15 cellular contexts compared by ENCODE assay signal in the genomic region with DNA sequence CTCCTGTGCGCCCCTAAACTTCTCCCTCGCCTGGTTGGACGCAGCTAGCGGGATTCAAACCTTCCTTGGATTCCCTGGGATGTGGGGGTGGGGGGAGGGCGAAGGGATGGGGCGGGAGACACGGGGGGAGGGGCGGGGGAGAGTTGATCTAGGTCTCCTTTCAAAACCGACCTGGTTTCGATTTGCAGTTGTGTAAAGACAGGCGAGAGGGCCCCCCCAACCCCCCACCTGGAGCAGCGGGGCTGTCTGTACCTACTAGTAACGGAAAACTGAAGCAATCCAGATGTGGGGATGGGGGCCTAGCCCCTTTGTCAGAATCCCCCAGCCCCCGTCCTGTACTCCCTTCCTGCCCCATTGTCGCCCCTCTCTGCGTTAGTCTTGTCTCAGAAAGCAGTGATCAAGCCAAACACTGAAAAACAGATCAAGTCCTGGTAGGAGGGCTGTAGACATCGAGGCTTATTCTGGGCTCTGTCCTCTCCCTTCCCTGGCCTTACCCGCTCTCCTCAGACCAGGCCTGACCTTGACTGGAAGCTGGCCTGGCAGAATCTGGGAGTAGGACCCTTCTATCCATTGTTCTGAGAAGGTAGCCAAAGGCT. TPM values are rescaled to one million over a fixed set of nuclear protein-coding genes. Genes with fewer than 3 reads are reported as not detected.
DNase-seq lines count a peak whose midpoint lies in the region; ATAC-seq, FAIRE-seq and TF ChIP-seq lines count a peak whose summit lies in the region.
"Had no signal": no experiment of that assay in that cellular context is flagged by ENCODE, and none has a peak within 500 bp of the region (broad histone marks: within the 10 kb centered on the region; RNA-seq: fewer than 3 reads in every experiment).

No MANE protein-coding gene starts in this region.

- H4K20me1 ChIP-seq in OCI-LY3 (ENCODE audit: insufficient read depth, low read length): no peaks in the 10 kb centered on the region

- H3K4me3 ChIP-seq in OCI-LY3 (ENCODE audit: low read length): no peak overlapping the region
- H3K4me3 ChIP-seq in psoas muscle: peak overlapping the region; percentile 50

- no peaks in the 10 kb centered on the region for H3K9me3 ChIP-seq in OCI-LY3 (ENCODE audit: insufficient read depth, low read length)
- no peaks in the 10 kb centered on the region for H3K9me3 ChIP-seq in psoas muscle

- H3K27ac ChIP-seq in OCI-LY3 (ENCODE audit: low read length) (no peak overlapping the region), psoas muscle (no peak overlapping the region)
- H3K27ac ChIP-seq: 22Rv1 had no signal

- peaks cover 86% of the 10 kb centered on the region for H3K4me1 Mint-ChIP-seq in dendritic cell treated with granulocyte-macrophage colony-stimulating factor and Interleukin-4, amounts not matched to agents 40 ng/mL and 50 ng/mL, for 4 days (ENCODE audit: low read depth)

- H3K9me3 Mint-ChIP-seq in dendritic cell treated with granulocyte-macrophage colony-stimulating factor and Interleukin-4, amounts not matched to agents 40 ng/mL and 50 ng/mL, for 4 days: no peaks in the 10 kb centered on the region

- H3K4me1 ChIP-seq in OCI-LY3 (ENCODE audit: low read length): peaks cover 6% of the 10 kb centered on the region; the same call in 1 of the 2 replicates
- H3K4me1 ChIP-seq in psoas muscle: peaks cover 11% of the 10 kb centered on the region

- peak overlapping the region; percentile 86 for H3K4me3 Mint-ChIP-seq in dendritic cell treated with granulocyte-macrophage colony-stimulating factor and Interleukin-4, amounts not matched to agents 40 ng/mL and 50 ng/mL, for 4 days

- peak overlapping the region; percentile 81 for H3K27ac Mint-ChIP-seq in dendritic cell treated with granulocyte-macrophage colony-stimulating factor and Interleukin-4, amounts not matched to agents 40 ng/mL and 50 ng/mL, for 4 days

- H3K4me2 ChIP-seq in OCI-LY3 (ENCODE audit: low read length): peak overlapping the region; percentile 92; the same call in 1 of the 2 replicates

- no peaks in the 10 kb centered on the region for H3K79me2 ChIP-seq in OCI-LY3 (ENCODE audit: low read length)

- FAIRE-seq in HTR-8/SVneo (lab: Jason Lieb, UNC): no peak

- no peak for ATAC-seq in psoas muscle

- intact Hi-C loops in dendritic cell treated with granulocyte-macrophage colony-stimulating factor and Interleukin-4, amounts not matched to agents 40 ng/mL and 50 ng/mL, for 4 days (cut with micrococcal nuclease): no loop called here
- intact Hi-C loops in psoas muscle (cut with DNase I): no loop called here

- no peak overlapping the region for H2AFZ ChIP-seq in OCI-LY3 (ENCODE audit: low read depth, low read length)

- peaks cover 93% of the 10 kb centered on the region for H3K27me3 Mint-ChIP-seq in dendritic cell treated with granulocyte-macrophage colony-stimulating factor and Interleukin-4, amounts not matched to agents 40 ng/mL and 50 ng/mL, for 4 days

- H3K36me3 ChIP-seq in OCI-LY3 (replicated peaks; ENCODE audit: low read depth, low read length) (no peaks in the 10 kb centered on the region), psoas muscle (ENCODE audit: insufficient read depth in 1 of 2, low read depth in 1 of 2) (no peaks in the 10 kb centered on the region)

- H3K36me3 Mint-ChIP-seq in dendritic cell treated with granulocyte-macrophage colony-stimulating factor and Interleukin-4, amounts not matched to agents 40 ng/mL and 50 ng/mL, for 4 days (ENCODE audit: low read depth): no peaks in the 10 kb centered on the region

- 21 to 26% (median 23%) methylated on average over 15 to 18 of the region's 18 CpGs for WGBS in psoas muscle, 3 donors

- TF ChIP-seq CTCF in OCI-LY3 (IDR thresholded peaks at IDR 0.05; ENCODE audit: low read depth, low read length) (no peak), psoas muscle (IDR thresholded peaks at IDR 0.05) (no peak)

- peaks cover 10% of the 10 kb centered on the region for H3K27me3 ChIP-seq in OCI-LY3 (ENCODE audit: low read depth, low read length)
- peaks cover 0 to 99% (median 55%) of the 10 kb centered on the region in 3 donors for H3K27me3 ChIP-seq in psoas muscle (ENCODE audit: insufficient read depth in 3 of 3, low read length in 2 of 3)

- H3K9ac ChIP-seq in OCI-LY3 (ENCODE audit: low read length): no peak overlapping the region

- DNase-seq in NCI-H2227 (lab: John Stamatoyannopoulos, UW; ENCODE audit: unreplicated experiment): peak; percentile 38
- DNase-seq in NCI-H2227 treated with DMSO at 0.1 percent for 48 hours (lab: John Stamatoyannopoulos, UW): no peak
- no peak for DNase-seq in psoas muscle
- no peak for DNase-seq in glomerular visceral epithelial cell (ENCODE audit: extremely low spot score)
- DNase-seq in NAMALWA (ENCODE audit: low spot score): no peak
- DNase-seq in HTR-8/SVneo (ENCODE audit: insufficient read length, low spot score): no peak
- DNase-seq: aorta, EL, erythroblast, GOT3, kidney glomerular epithelial cell had no signal

RNA-seq across cellular contexts. Expression of a gene that starts 0.9 kb away (rescaled TPM):
- total RNA-seq in psoas muscle: not detected
- polyA plus RNA-seq in psoas muscle: not detected
- total RNA-seq: pulmonary artery endothelial cell had no signal

RNA-seq across cellular contexts. Expression of a gene that starts 25.1 kb away (rescaled TPM):
- total RNA-seq in psoas muscle: not detected
- polyA plus RNA-seq in psoas muscle: under 1 TPM in 1 of 3 donors, not detected in 2; 0.03 TPM
- total RNA-seq: pulmonary artery endothelial cell had no signal
